ENCODE assay signal across 19 cellular contexts in the genomic region with DNA sequence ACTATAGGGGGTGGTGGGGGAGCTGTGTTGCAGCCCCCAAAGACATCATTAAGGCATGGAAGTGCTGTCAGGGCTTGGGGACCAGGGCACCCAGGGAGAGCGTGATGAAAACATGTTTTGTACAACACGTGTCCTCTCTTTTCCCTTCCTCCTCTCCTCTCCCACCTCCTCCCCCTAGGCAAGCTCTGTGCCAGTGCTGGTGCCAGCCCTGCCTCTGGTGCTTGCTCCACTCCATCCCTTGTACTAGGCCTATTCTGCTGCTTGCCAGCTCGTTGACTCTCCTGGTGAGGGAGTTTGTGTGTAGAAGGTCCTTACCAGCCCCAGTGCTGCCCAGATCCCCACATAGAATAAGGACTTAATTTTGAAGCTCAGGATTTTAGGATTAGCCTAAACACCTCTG. TPM values are rescaled to one million over a fixed set of nuclear protein-coding genes. Genes with fewer than 3 reads are reported as not detected.
DNase-seq lines count a peak whose midpoint lies in the region; ATAC-seq and TF ChIP-seq lines count a peak whose summit lies in the region.
"Had no signal": no experiment of that assay in that cellular context is flagged by ENCODE, and none has a peak within 500 bp of the region (broad histone marks: within the 10 kb centered on the region; RNA-seq: fewer than 3 reads in every experiment).

No MANE protein-coding gene starts in this region.

- H3F3A ChIP-seq in PC-9 (ENCODE audit: insufficient read depth, low read depth) = peaks cover 27% of the 10 kb centered on the region

- no TSS peak for BruUV-seq in PC-9 (replicated peaks; lab: Mats Ljungman, UMichigan)

- peaks cover 47% of the 10 kb centered on the region for H3K4me1 Mint-ChIP-seq in activated CD4-positive, alpha-beta T cell treated with anti-CD3 and anti-CD28 coated beads, Interleukin-2, amount 10 ng/mL, durations not matched to agents 24 days and 14 days
- peaks cover 33 to 58% (median 54%) of the 10 kb centered on the region in 7 donors for H3K4me1 Mint-ChIP-seq in naive thymus-derived CD4-positive, alpha-beta T cell

- no peak for ATAC-seq in naive thymus-derived CD4-positive, alpha-beta T cell

- POLR2A ChIA-PET in naive thymus-derived CD4-positive, alpha-beta T cell (lab: Charles Lee) = interaction anchor here (0.9 to 1.8 kb wide), 3 partner anchors 9 to 18 kb away, joined by 3 to 5 read pairs (median 4); a partner anchor contains a TSS
- POLR2A ChIA-PET in PC-9 (lab: Charles Lee; ENCODE audit: unreplicated experiment) = no interaction called here

- no peaks in the 10 kb centered on the region for H3K27me3 Mint-ChIP-seq in activated CD4-positive, alpha-beta T cell treated with anti-CD3 and anti-CD28 coated beads, Interleukin-2, amount 10 ng/mL, durations not matched to agents 24 days and 14 days
- H3K27me3 Mint-ChIP-seq in naive thymus-derived CD4-positive, alpha-beta T cell = no peaks in the 10 kb centered on the region

- no peaks in the 10 kb centered on the region for H4K20me1 ChIP-seq in PC-9 (ENCODE audit: insufficient read depth)

- H3K27ac Mint-ChIP-seq in activated CD4-positive, alpha-beta T cell treated with anti-CD3 and anti-CD28 coated beads, Interleukin-2, amount 10 ng/mL, durations not matched to agents 24 days and 14 days = peak overlapping the region; percentile 69
- H3K27ac Mint-ChIP-seq in naive thymus-derived CD4-positive, alpha-beta T cell = peak overlapping the region in 3 of 9 donors; percentile 48 to 77 (median 76)

- intact Hi-C loops in activated CD4-positive, alpha-beta T cell treated with anti-CD3 and anti-CD28 coated beads, Interleukin-2, amount 10 ng/mL, durations not matched to agents 24 days and 14 days (cut with micrococcal nuclease) = no loop called here
- intact Hi-C loops in esophagus squamous epithelium (cut with DNase I) = no loop called here
- intact Hi-C loops in naive thymus-derived CD4-positive, alpha-beta T cell (cut with micrococcal nuclease) = no loop called here
- intact Hi-C loops in PC-9 (cut with micrococcal nuclease; ENCODE audit: unreplicated experiment) = no loop called here

- peaks cover 14% of the 10 kb centered on the region for H3K79me2 ChIP-seq in PC-9 (ENCODE audit: low read depth)
- H3K79me2 ChIP-seq: parathyroid adenoma had no signal

- no peaks in the 10 kb centered on the region for H3K36me3 Mint-ChIP-seq in activated CD4-positive, alpha-beta T cell treated with anti-CD3 and anti-CD28 coated beads, Interleukin-2, amount 10 ng/mL, durations not matched to agents 24 days and 14 days (ENCODE audit: low read depth)
- H3K36me3 Mint-ChIP-seq in naive thymus-derived CD4-positive, alpha-beta T cell = peaks cover 0 to 2% (median 0%) of the 10 kb centered on the region in 5 donors

- H3K4me3 ChIP-seq in WERI-Rb-1 (ENCODE audit: low read depth, low read length) = no peak overlapping the region
- no peak overlapping the region for H3K4me3 ChIP-seq in esophagus squamous epithelium
- no peak overlapping the region for H3K4me3 ChIP-seq in suprapubic skin
- H3K4me3 ChIP-seq in naive thymus-derived CD4-positive, alpha-beta T cell (ENCODE audit: low read length) = no peak overlapping the region
- no peak overlapping the region for H3K4me3 ChIP-seq in PC-9
- H3K4me3 ChIP-seq: left ventricle myocardium inferior, thyroid gland had no signal

- TF ChIP-seq POLR2A in esophagus squamous epithelium (IDR thresholded peaks at IDR 0.05) (no peak), suprapubic skin (IDR thresholded peaks at IDR 0.05) (no peak)

- peak overlapping the region; percentile 60 for H3K27ac ChIP-seq in WERI-Rb-1
- H3K27ac ChIP-seq in esophagus squamous epithelium = peak overlapping the region in 3 of 4 donors; percentile 95 to 100 (median 98)
- peak overlapping the region; percentile 99 for H3K27ac ChIP-seq in suprapubic skin
- no peak overlapping the region for H3K27ac ChIP-seq in naive thymus-derived CD4-positive, alpha-beta T cell (ENCODE audit: low read depth, low read length)
- H3K27ac ChIP-seq in PC-9 = no peak overlapping the region
- H3K27ac ChIP-seq: C4-2B, KMS-11, parathyroid adenoma, thyroid gland had no signal

- DNase-seq in activated CD4-positive, alpha-beta T cell treated with anti-CD3 and anti-CD28 coated beads, Interleukin-2, amount 10 ng/mL, durations not matched to agents 24 days and 14 days = no peak
- no peak for DNase-seq in activated CD4-positive, alpha-beta T cell treated with anti-CD3 and anti-CD28 coated beads for 4 hours
- no peak for DNase-seq in WERI-Rb-1
- DNase-seq in esophagus squamous epithelium (lab: John Stamatoyannopoulos, UW) = no peak
- no peak for DNase-seq in suprapubic skin (ENCODE audit: low spot score in 2 of 2)
- DNase-seq in naive thymus-derived CD4-positive, alpha-beta T cell = no peak
- DNase-seq in activated CD4-positive, alpha-beta T cell treated with anti-CD3 and anti-CD28 coated beads for 48 hours = no peak
- DNase-seq in PC-9 = no peak
- DNase-seq: activated gamma-delta T cell; DMS79; left ventricle myocardium inferior; NCI-H1105; NCI-H774; stimulated activated CD4-positive, alpha-beta T cell treated with anti-CD3 and anti-CD28 coated beads, Interleukin-4, amount 100 ng/mL, for 24 hours; stimulated activated CD8-positive, alpha-beta memory T cell treated with anti-CD3 and anti-CD28 coated beads, Interleukin-4, amount 100 ng/mL, for 48 hours; thyroid gland had no signal

- H3K36me3 ChIP-seq in WERI-Rb-1 = no peaks in the 10 kb centered on the region
- H3K36me3 ChIP-seq in esophagus squamous epithelium = no peaks in the 10 kb centered on the region
- no peaks in the 10 kb centered on the region for H3K36me3 ChIP-seq in suprapubic skin
- H3K36me3 ChIP-seq in naive thymus-derived CD4-positive, alpha-beta T cell (ENCODE audit: control insufficient read depth in 2 of 3, insufficient read depth in 3 of 3, low read length in 3 of 3) = no peaks in the 10 kb centered on the region
- H3K36me3 ChIP-seq in PC-9 (ENCODE audit: low read depth) = no peaks in the 10 kb centered on the region
- H3K36me3 ChIP-seq: left ventricle myocardium inferior, thyroid gland had no signal

- H3K27me3 ChIP-seq in WERI-Rb-1 (ENCODE audit: insufficient read depth, low read depth, severe bottlenecking) (no peaks in the 10 kb centered on the region), esophagus squamous epithelium (no peaks in the 10 kb centered on the region), suprapubic skin (no peaks in the 10 kb centered on the region), PC-9 (ENCODE audit: insufficient read depth, low read depth) (no peaks in the 10 kb centered on the region)
- no peaks in the 10 kb centered on the region for H3K27me3 ChIP-seq in naive thymus-derived CD4-positive, alpha-beta T cell (ENCODE audit: control insufficient read depth in 2 of 2, insufficient read depth in 2 of 2, low read length in 2 of 2)
- H3K27me3 ChIP-seq: thyroid gland had no signal

- 33 to 39% methylated on average over 3 of the region's 3 CpGs for WGBS in esophagus squamous epithelium, 2 donors
- WGBS in suprapubic skin = 49% methylated on average over 3 of the region's 3 CpGs

- TF ChIP-seq CTCF in WERI-Rb-1 (IDR thresholded peaks at IDR 0.05; ENCODE audit: low read depth, low read length) = no peak
- TF ChIP-seq CTCF in esophagus squamous epithelium (IDR thresholded peaks at IDR 0.05) = no peak
- TF ChIP-seq CTCF in suprapubic skin (IDR thresholded peaks at IDR 0.05) = no peak
- TF ChIP-seq CTCF in PC-9 (conservative IDR thresholded peaks at IDR 0.05) = no peak

- H2AFZ ChIP-seq in PC-9 = no peak overlapping the region
- H2AFZ ChIP-seq: parathyroid adenoma had no signal

- CTCF ChIA-PET in naive thymus-derived CD4-positive, alpha-beta T cell (lab: Charles Lee) = interaction anchor here (0.9 to 3.0 kb wide), 4 partner anchors 9 to 34 kb away, joined by 3 to 12 read pairs (median 4); no protein-coding TSS in a partner anchor
- CTCF ChIA-PET in PC-9 (lab: Charles Lee) = interaction anchor here (0.6 kb wide), 1 partner anchor 9 kb away, joined by 3 read pairs; no protein-coding TSS in a partner anchor

- no peaks in the 10 kb centered on the region for H3K9me3 ChIP-seq in WERI-Rb-1 (ENCODE audit: severe bottlenecking)
- H3K9me3 ChIP-seq in esophagus squamous epithelium = no peaks in the 10 kb centered on the region
- no peaks in the 10 kb centered on the region for H3K9me3 ChIP-seq in suprapubic skin
- H3K9me3 ChIP-seq in naive thymus-derived CD4-positive, alpha-beta T cell (ENCODE audit: control insufficient read depth in 2 of 3, low read length in 3 of 3) = no peaks in the 10 kb centered on the region
- H3K9me3 ChIP-seq in PC-9 (ENCODE audit: insufficient read depth, low read depth) = no peaks in the 10 kb centered on the region
- H3K9me3 ChIP-seq: left ventricle myocardium inferior, thyroid gland had no signal

- no peaks in the 10 kb centered on the region for H3K9me3 Mint-ChIP-seq in activated CD4-positive, alpha-beta T cell treated with anti-CD3 and anti-CD28 coated beads, Interleukin-2, amount 10 ng/mL, durations not matched to agents 24 days and 14 days
- no peaks in the 10 kb centered on the region for H3K9me3 Mint-ChIP-seq in naive thymus-derived CD4-positive, alpha-beta T cell

- H3K9me2 ChIP-seq in PC-9 (ENCODE audit: insufficient read depth) = no peaks in the 10 kb centered on the region

- H3K4me1 ChIP-seq in esophagus squamous epithelium (peaks cover 34 to 68% (median 41%) of the 10 kb centered on the region in 3 donors), suprapubic skin (peaks cover 67% of the 10 kb centered on the region), PC-9 (replicated peaks; ENCODE audit: insufficient read depth) (peaks cover 44% of the 10 kb centered on the region)
- peaks cover 40 to 45% of the 10 kb centered on the region in 2 donors for H3K4me1 ChIP-seq in naive thymus-derived CD4-positive, alpha-beta T cell (ENCODE audit: control insufficient read depth in 2 of 2, insufficient read depth in 2 of 2, low read length in 2 of 2)

- H3K4me2 ChIP-seq in PC-9 = no peak overlapping the region

- TF ChIP-seq EP300 in suprapubic skin (IDR thresholded peaks at IDR 0.05) = no peak

- H3K4me3 Mint-ChIP-seq in activated CD4-positive, alpha-beta T cell treated with anti-CD3 and anti-CD28 coated beads, Interleukin-2, amount 10 ng/mL, durations not matched to agents 24 days and 14 days = peak overlapping the region; percentile 42
- peak overlapping the region in 2 of 10 donors; percentile 18 to 44 for H3K4me3 Mint-ChIP-seq in naive thymus-derived CD4-positive, alpha-beta T cell

RNA-seq across cellular contexts. Expression of a gene that starts 3.2 kb away (rescaled TPM):
- 57.2 and 58.5 TPM in 2 replicates for total RNA-seq in activated CD4-positive, alpha-beta T cell treated with anti-CD3 and anti-CD28 coated beads, Interleukin-2, amount 10 ng/mL, durations not matched to agents 24 days and 14 days
- total RNA-seq in esophagus squamous epithelium (100 to 1,000 TPM in 3 of 4 donors, 10 to 100 TPM in 1; 98.0 to 171 (median 125) TPM), suprapubic skin (100 to 1,000 TPM; 140 to 198 (median 172) TPM), PC-9 (2021) (118 and 124 TPM in 2 replicates)
- 10 to 100 TPM; 22.4 to 73.1 (median 57.4) TPM for total RNA-seq in naive thymus-derived CD4-positive, alpha-beta T cell
- 10 to 100 TPM in 1 of 2 donors, 1 to 10 TPM in 1; 6.4 to 17.2 TPM for polyA plus RNA-seq in naive thymus-derived CD4-positive, alpha-beta T cell

RNA-seq across cellular contexts. Expression of a gene that starts 28.1 kb away (rescaled TPM):
- 226 and 239 TPM in 2 replicates for total RNA-seq in activated CD4-positive, alpha-beta T cell treated with anti-CD3 and anti-CD28 coated beads, Interleukin-2, amount 10 ng/mL, durations not matched to agents 24 days and 14 days
- total RNA-seq in esophagus squamous epithelium (1 to 10 TPM; 4.2 to 7.2 (median 5.9) TPM), suprapubic skin (10 to 100 TPM in 1 of 4 donors, 1 to 10 TPM in 3; 2.9 to 29.1 (median 6.8) TPM), PC-9 (2021) (2.4 and 3.3 TPM in 2 replicates)
- total RNA-seq in naive thymus-derived CD4-positive, alpha-beta T cell = 100 to 1,000 TPM; 208 to 760 (median 408) TPM
- polyA plus RNA-seq in naive thymus-derived CD4-positive, alpha-beta T cell = 100 to 1,000 TPM; 191 to 205 TPM

RNA-seq across cellular contexts. Expression of a gene that starts 32.9 kb away (rescaled TPM):
- 71.8 and 76.7 TPM in 2 replicates for total RNA-seq in activated CD4-positive, alpha-beta T cell treated with anti-CD3 and anti-CD28 coated beads, Interleukin-2, amount 10 ng/mL, durations not matched to agents 24 days and 14 days
- total RNA-seq in esophagus squamous epithelium (10 to 100 TPM; 32.2 to 85.6 (median 48.0) TPM), suprapubic skin (10 to 100 TPM in 1 of 4 donors, 1 to 10 TPM in 3; 5.7 to 10.6 (median 6.1) TPM), PC-9 (2021) (37.4 and 42.0 TPM in 2 replicates)
- 10 to 100 TPM in 1 of 5 experiments, 1 to 10 TPM in 2, under 1 TPM in 2; 0.08 to 65.4 (median 1.1) TPM for total RNA-seq in naive thymus-derived CD4-positive, alpha-beta T cell
- not detected for polyA plus RNA-seq in naive thymus-derived CD4-positive, alpha-beta T cell

RNA-seq across cellular contexts. Expression of a gene that starts 54.4 kb away (rescaled TPM):
- total RNA-seq in activated CD4-positive, alpha-beta T cell treated with anti-CD3 and anti-CD28 coated beads, Interleukin-2, amount 10 ng/mL, durations not matched to agents 24 days and 14 days = 21.6 and 25.6 TPM in 2 replicates
- total RNA-seq in esophagus squamous epithelium = 10 to 100 TPM; 11.4 to 30.5 (median 15.7) TPM
- 100 to 1,000 TPM in 1 of 4 donors, 10 to 100 TPM in 3; 35.6 to 175 (median 56.7) TPM for total RNA-seq in suprapubic skin
- total RNA-seq in naive thymus-derived CD4-positive, alpha-beta T cell = 10 to 100 TPM; 34.1 to 76.3 (median 69.1) TPM
- polyA plus RNA-seq in naive thymus-derived CD4-positive, alpha-beta T cell = 1 to 10 TPM; 1.3 to 2.1 TPM
- total RNA-seq in PC-9 (2021) = 33.1 and 49.0 TPM in 2 replicates

RNA-seq across cellular contexts. Expression of a gene that starts 54.6 kb away (rescaled TPM):
- 44.0 and 50.5 TPM in 2 replicates for total RNA-seq in activated CD4-positive, alpha-beta T cell treated with anti-CD3 and anti-CD28 coated beads, Interleukin-2, amount 10 ng/mL, durations not matched to agents 24 days and 14 days
- total RNA-seq in esophagus squamous epithelium (10 to 100 TPM in 2 of 4 donors, 1 to 10 TPM in 2; 6.9 to 21.2 (median 9.8) TPM), suprapubic skin (10 to 100 TPM in 3 of 4 donors, 1 to 10 TPM in 1; 5.9 to 38.9 (median 15.2) TPM), PC-9 (2021) (48.3 and 65.8 TPM in 2 replicates)
- total RNA-seq in naive thymus-derived CD4-positive, alpha-beta T cell = 100 to 1,000 TPM in 2 of 5 experiments, 10 to 100 TPM in 3; 37.2 to 135 (median 49.5) TPM
- 1 to 10 TPM; 3.6 to 3.8 TPM for polyA plus RNA-seq in naive thymus-derived CD4-positive, alpha-beta T cell

Comparison
In these comparisons a context has a peak if more than half of its experiments do, and no peak if none do; other contexts are left out.
1. H3K27ac ChIP-seq: peak in WERI-Rb-1 (single experiment), esophagus squamous epithelium (3 of 4) and suprapubic skin (single experiment); none in naive thymus-derived CD4-positive, alpha-beta T cell (single experiment) and PC-9 (single experiment).